1 cellular context compared by ENCODE assay signal in the genomic region with DNA sequence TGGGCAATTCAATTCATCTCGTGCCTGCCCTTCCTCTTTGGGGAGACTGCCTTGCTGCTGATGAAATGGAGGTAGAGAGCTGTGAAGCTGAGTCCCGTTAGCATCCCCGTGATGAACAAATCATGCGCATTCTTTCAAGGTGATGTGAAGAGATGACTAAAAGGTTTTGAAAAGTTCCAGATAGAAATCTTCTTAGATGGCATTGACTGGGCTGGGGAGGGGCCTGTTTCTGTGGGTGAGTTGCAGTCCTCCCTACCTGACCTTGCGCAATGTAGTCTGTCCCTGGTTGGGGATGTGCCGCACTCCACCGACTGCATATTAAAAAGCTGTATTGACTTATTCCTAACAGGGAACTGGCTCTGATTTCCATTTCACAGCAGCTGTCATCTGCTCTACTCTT.
TF ChIP-seq lines count a peak whose summit lies in the region.

No MANE protein-coding gene starts in this region.

TF ChIP-seq in SK-N-SH, 30 proteins besides CTCF, POLR2A, EP300 and RAD21 (continued from another document):
- TF ChIP-seq, protein P1, sequence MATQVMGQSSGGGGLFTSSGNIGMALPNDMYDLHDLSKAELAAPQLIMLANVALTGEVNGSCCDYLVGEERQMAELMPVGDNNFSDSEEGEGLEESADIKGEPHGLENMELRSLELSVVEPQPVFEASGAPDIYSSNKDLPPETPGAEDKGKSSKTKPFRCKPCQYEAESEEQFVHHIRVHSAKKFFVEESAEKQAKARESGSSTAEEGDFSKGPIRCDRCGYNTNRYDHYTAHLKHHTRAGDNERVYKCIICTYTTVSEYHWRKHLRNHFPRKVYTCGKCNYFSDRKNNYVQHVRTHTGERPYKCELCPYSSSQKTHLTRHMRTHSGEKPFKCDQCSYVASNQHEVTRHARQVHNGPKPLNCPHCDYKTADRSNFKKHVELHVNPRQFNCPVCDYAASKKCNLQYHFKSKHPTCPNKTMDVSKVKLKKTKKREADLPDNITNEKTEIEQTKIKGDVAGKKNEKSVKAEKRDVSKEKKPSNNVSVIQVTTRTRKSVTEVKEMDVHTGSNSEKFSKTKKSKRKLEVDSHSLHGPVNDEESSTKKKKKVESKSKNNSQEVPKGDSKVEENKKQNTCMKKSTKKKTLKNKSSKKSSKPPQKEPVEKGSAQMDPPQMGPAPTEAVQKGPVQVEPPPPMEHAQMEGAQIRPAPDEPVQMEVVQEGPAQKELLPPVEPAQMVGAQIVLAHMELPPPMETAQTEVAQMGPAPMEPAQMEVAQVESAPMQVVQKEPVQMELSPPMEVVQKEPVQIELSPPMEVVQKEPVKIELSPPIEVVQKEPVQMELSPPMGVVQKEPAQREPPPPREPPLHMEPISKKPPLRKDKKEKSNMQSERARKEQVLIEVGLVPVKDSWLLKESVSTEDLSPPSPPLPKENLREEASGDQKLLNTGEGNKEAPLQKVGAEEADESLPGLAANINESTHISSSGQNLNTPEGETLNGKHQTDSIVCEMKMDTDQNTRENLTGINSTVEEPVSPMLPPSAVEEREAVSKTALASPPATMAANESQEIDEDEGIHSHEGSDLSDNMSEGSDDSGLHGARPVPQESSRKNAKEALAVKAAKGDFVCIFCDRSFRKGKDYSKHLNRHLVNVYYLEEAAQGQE (IDR thresholded peaks at IDR 0.05; ENCODE audit: low read depth, low read length): no peak
- TF ChIP-seq MXI1 (IDR thresholded peaks at IDR 0.05; ENCODE audit: low read depth, low read length): no peak
- TF ChIP-seq RXRA (IDR thresholded peaks at IDR 0.05; ENCODE audit: borderline replicate concordance, low read depth): 0 out of 2 replicates have a peak, but pooled peaks have one; percentile 22
- TF ChIP-seq POLR2AphosphoS5 (IDR thresholded peaks at IDR 0.05; ENCODE audit: low read depth, low read length): no peak
- no peak for TF ChIP-seq RFX5 (IDR thresholded peaks at IDR 0.05; ENCODE audit: low read length)
- TF ChIP-seq FOXJ3 (CRISPR knock-in tag; IDR thresholded peaks at IDR 0.05): no peak
- TF ChIP-seq TEAD4 (IDR thresholded peaks at IDR 0.05; ENCODE audit: borderline replicate concordance, insufficient read depth): no peak; the same call in 1 of the 2 replicates
- peak; percentile 79 for TF ChIP-seq FOSL2 (IDR thresholded peaks at IDR 0.05; ENCODE audit: borderline replicate concordance, low read depth)
- no peak for TF ChIP-seq FOXM1 (IDR thresholded peaks at IDR 0.05; ENCODE audit: low read depth)
- peak; percentile 82 for TF ChIP-seq TCF12 (IDR thresholded peaks at IDR 0.05)
- peak; percentile 66; the same call in 1 of the 2 replicates for TF ChIP-seq JUND (IDR thresholded peaks at IDR 0.05)
- no peak for TF ChIP-seq GABPA (IDR thresholded peaks at IDR 0.05; ENCODE audit: low read depth)
- no peak for TF ChIP-seq SMC3 (IDR thresholded peaks at IDR 0.05; ENCODE audit: low read depth, low read length)
- TF ChIP-seq, protein P2, sequence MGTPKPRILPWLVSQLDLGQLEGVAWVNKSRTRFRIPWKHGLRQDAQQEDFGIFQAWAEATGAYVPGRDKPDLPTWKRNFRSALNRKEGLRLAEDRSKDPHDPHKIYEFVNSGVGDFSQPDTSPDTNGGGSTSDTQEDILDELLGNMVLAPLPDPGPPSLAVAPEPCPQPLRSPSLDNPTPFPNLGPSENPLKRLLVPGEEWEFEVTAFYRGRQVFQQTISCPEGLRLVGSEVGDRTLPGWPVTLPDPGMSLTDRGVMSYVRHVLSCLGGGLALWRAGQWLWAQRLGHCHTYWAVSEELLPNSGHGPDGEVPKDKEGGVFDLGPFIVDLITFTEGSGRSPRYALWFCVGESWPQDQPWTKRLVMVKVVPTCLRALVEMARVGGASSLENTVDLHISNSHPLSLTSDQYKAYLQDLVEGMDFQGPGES (IDR thresholded peaks at IDR 0.05; ENCODE audit: low read depth, low read length): no peak
- TF ChIP-seq MEF2A (IDR thresholded peaks at IDR 0.05; ENCODE audit: borderline replicate concordance, low read depth): no peak
- no peak for TF ChIP-seq YY1 (IDR thresholded peaks at IDR 0.05; ENCODE audit: low read depth)
- TF ChIP-seq, protein P3, sequence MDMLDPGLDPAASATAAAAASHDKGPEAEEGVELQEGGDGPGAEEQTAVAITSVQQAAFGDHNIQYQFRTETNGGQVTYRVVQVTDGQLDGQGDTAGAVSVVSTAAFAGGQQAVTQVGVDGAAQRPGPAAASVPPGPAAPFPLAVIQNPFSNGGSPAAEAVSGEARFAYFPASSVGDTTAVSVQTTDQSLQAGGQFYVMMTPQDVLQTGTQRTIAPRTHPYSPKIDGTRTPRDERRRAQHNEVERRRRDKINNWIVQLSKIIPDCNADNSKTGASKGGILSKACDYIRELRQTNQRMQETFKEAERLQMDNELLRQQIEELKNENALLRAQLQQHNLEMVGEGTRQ (IDR thresholded peaks at IDR 0.05; ENCODE audit: borderline replicate concordance, low read depth, low read length): no peak
- peak; percentile 63 for TF ChIP-seq PBX3 (IDR thresholded peaks at IDR 0.05)
- TF ChIP-seq ELF1 (IDR thresholded peaks at IDR 0.05): no peak
- TF ChIP-seq RCOR1 (IDR thresholded peaks at IDR 0.05; ENCODE audit: low read length): no peak
- no peak for TF ChIP-seq ZBTB33 (IDR thresholded peaks at IDR 0.05; ENCODE audit: borderline replicate concordance, low read depth)
- no peak for TF ChIP-seq CHD2 (IDR thresholded peaks at IDR 0.05; ENCODE audit: low read length, partially characterized antibody)
- TF ChIP-seq NFIC (IDR thresholded peaks at IDR 0.05; ENCODE audit: borderline replicate concordance): no peak; the same call in 1 of the 2 replicates
- no peak for TF ChIP-seq NRF1 (IDR thresholded peaks at IDR 0.05; ENCODE audit: low read depth, low read length)
- TF ChIP-seq TAF1 (IDR thresholded peaks at IDR 0.05; ENCODE audit: borderline replicate concordance, low read depth, low read length): no peak
- no peak for TF ChIP-seq SIN3A (IDR thresholded peaks at IDR 0.05; ENCODE audit: borderline replicate concordance, low read depth, low read length)
- no peak for TF ChIP-seq GATA2 (CRISPR knock-in tag; IDR thresholded peaks at IDR 0.05)
- no peak for TF ChIP-seq MAX (IDR thresholded peaks at IDR 0.05; ENCODE audit: low read depth)
- TF ChIP-seq EZH2phosphoT487 (IDR thresholded peaks at IDR 0.05; ENCODE audit: borderline replicate concordance, low read depth): no peak
